8 cellular contexts compared by ENCODE assay signal in the genomic region with DNA sequence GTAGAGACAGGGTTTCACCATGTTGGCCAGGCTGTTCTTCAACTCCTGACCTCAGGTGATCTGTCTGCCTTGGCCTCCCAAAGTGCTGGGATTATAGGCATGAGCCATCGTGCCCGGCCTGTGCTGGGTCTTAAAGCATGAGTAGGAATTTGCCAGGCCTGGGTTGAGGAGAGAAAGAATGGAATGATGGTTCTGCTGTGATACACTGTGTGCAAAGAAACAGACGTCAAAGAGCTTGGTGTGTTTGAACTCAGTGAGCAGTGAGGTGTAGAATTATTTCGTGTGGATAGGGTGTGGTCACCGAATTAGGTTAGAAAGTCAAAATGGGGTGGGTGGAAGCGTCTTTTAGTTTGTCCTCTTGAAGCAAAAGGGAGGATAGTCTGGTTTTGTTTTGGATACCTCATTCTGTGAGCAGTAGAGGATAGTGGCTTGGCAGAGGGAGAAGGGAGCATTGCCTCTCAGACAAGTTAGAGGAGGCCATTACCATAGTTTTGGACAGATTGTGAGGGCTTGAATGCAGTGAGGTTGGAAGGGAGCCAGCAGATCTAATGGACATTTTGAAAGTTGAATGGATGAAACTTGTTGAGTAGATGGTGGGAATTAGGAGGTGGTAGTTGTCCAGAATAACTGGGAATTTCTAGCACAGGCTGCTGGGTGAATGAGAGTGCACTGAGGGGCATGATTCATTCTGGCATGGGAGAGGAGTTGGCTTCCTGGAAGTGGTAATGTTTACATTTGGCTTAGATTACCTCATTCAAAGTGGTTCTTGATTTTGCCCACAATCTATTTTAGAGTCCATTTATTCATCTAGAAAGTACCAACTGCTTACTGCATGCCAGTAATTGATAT. TPM values are rescaled to one million over a fixed set of nuclear protein-coding genes. Genes with fewer than 3 reads are reported as not detected.
DNase-seq lines count a peak whose midpoint lies in the region; ATAC-seq and TF ChIP-seq lines count a peak whose summit lies in the region.

No MANE protein-coding gene starts in this region.

- H3K4me1 ChIP-seq in KMS-11 (ENCODE audit: low read depth, poor library complexity, severe bottlenecking) = peaks cover 28% of the 10 kb centered on the region

- no peaks in the 10 kb centered on the region for H3K27me3 ChIP-seq in KMS-11 (ENCODE audit: insufficient read depth, low read depth)

- CTCF ChIA-PET in activated CD8-positive, alpha-beta T cell treated with anti-CD3 and anti-CD28 coated beads, Interleukin-2, amount 10 ng/mL, durations not matched to agents 7 days and 5 days (lab: Charles Lee) = no interaction called here

- H3K36me3 Mint-ChIP-seq in activated CD8-positive, alpha-beta T cell treated with anti-CD3 and anti-CD28 coated beads, Interleukin-2, amount 10 ng/mL, durations not matched to agents 7 days and 5 days (ENCODE audit: low read depth) = peaks cover 19% of the 10 kb centered on the region

- no peak overlapping the region for H3K4me3 Mint-ChIP-seq in activated CD8-positive, alpha-beta T cell treated with anti-CD3 and anti-CD28 coated beads, Interleukin-2, amount 10 ng/mL, durations not matched to agents 7 days and 5 days

- no peak overlapping the region for H3K27ac ChIP-seq in KMS-11

- H3K9me3 Mint-ChIP-seq in activated CD8-positive, alpha-beta T cell treated with anti-CD3 and anti-CD28 coated beads, Interleukin-2, amount 10 ng/mL, durations not matched to agents 7 days and 5 days (ENCODE audit: insufficient read depth) = no peaks in the 10 kb centered on the region

- H4K20me1 ChIP-seq in KMS-11 (ENCODE audit: insufficient read depth) = no peaks in the 10 kb centered on the region

- peak overlapping the region; percentile 27; the same call in 1 of the 2 replicates for H3K4me2 ChIP-seq in KMS-11

- no peaks in the 10 kb centered on the region for H3K27me3 Mint-ChIP-seq in activated CD8-positive, alpha-beta T cell treated with anti-CD3 and anti-CD28 coated beads, Interleukin-2, amount 10 ng/mL, durations not matched to agents 7 days and 5 days (ENCODE audit: low read depth)

- peaks cover 68% of the 10 kb centered on the region for H3K4me1 Mint-ChIP-seq in activated CD8-positive, alpha-beta T cell treated with anti-CD3 and anti-CD28 coated beads, Interleukin-2, amount 10 ng/mL, durations not matched to agents 7 days and 5 days (ENCODE audit: low read depth)

- peak overlapping the region; percentile 56 for H3K27ac Mint-ChIP-seq in activated CD8-positive, alpha-beta T cell treated with anti-CD3 and anti-CD28 coated beads, Interleukin-2, amount 10 ng/mL, durations not matched to agents 7 days and 5 days

- peaks cover 12% of the 10 kb centered on the region for H3K79me2 ChIP-seq in KMS-11 (ENCODE audit: insufficient read depth, low read depth)

- no peak overlapping the region for H3K9ac ChIP-seq in KMS-11

- no peak overlapping the region for H3K4me3 ChIP-seq in KMS-11 (IDR thresholded peaks at IDR 0.05; ENCODE audit: insufficient read depth, low read depth, low read length)
- H3K4me3 ChIP-seq in foreskin fibroblast (ENCODE audit: low read depth in 1 of 2, low read length in 2 of 2) = no peak overlapping the region

- TF ChIP-seq CTCF in KMS-11 (conservative IDR thresholded peaks at IDR 0.05; ENCODE audit: low read depth, low read length) = no peak
- no peak for TF ChIP-seq CTCF in foreskin fibroblast (IDR thresholded peaks at IDR 0.05; ENCODE audit: low read depth, low read length)

- POLR2A ChIA-PET in activated CD8-positive, alpha-beta T cell treated with anti-CD3 and anti-CD28 coated beads, Interleukin-2, amount 10 ng/mL, durations not matched to agents 7 days and 5 days (lab: Charles Lee) = no interaction called here

- H2AFZ ChIP-seq in KMS-11 (ENCODE audit: low read depth) = no peak overlapping the region

- DNase-seq in DMS53 treated with DMSO at 0.1 percent for 48 hours (lab: John Stamatoyannopoulos, UW; ENCODE audit: unreplicated experiment) (peak; percentile 53), foreskin fibroblast (peak; percentile 84 to 90), SIG-M5 treated with dmso at 0.1 percent for 504 hours (lab: John Stamatoyannopoulos, UW; ENCODE audit: unreplicated experiment) (no peak), NCI-H82 treated with DMSO at 0.1 percent for 48 hours (lab: John Stamatoyannopoulos, UW; ENCODE audit: unreplicated experiment) (no peak)
- peak; percentile 37 for DNase-seq in activated CD8-positive, alpha-beta T cell treated with anti-CD3 and anti-CD28 coated beads, Interleukin-2, amount 10 ng/mL, durations not matched to agents 7 days and 5 days
- peak; percentile 58 for DNase-seq in stimulated activated CD4-positive, alpha-beta T cell treated with anti-CD3 and anti-CD28 coated beads, Interleukin-4, amount 100 ng/mL, for 24 hours

- ATAC-seq in GM21515 (IDR thresholded peaks at IDR 0.05; ENCODE audit: unreplicated experiment) = peak; percentile 42
- peak; percentile 54 for ATAC-seq in activated CD8-positive, alpha-beta T cell treated with anti-CD3 and anti-CD28 coated beads, Interleukin-2, amount 10 ng/mL, durations not matched to agents 7 days and 5 days

- H3K36me3 ChIP-seq in KMS-11 (ENCODE audit: insufficient read depth) = no peaks in the 10 kb centered on the region

RNA-seq across cellular contexts. Expression of a gene that starts 27.2 kb away (rescaled TPM):
- 100 to 1,000 TPM; 112 to 117 TPM for total RNA-seq in activated CD8-positive, alpha-beta T cell treated with anti-CD3 and anti-CD28 coated beads, Interleukin-2, amount 10 ng/mL, durations not matched to agents 7 days and 5 days

Comparison
In these comparisons a context has a peak if more than half of its experiments do, and no peak if none do; other contexts are left out.
1. DNase-seq: peak in DMS53 treated with DMSO at 0.1 percent for 48 hours (single experiment), activated CD8-positive, alpha-beta T cell treated with anti-CD3 and anti-CD28 coated beads, Interleukin-2, amount 10 ng/mL, durations not matched to agents 7 days and 5 days (single experiment), foreskin fibroblast (2 of 2) and stimulated activated CD4-positive, alpha-beta T cell treated with anti-CD3 and anti-CD28 coated beads, Interleukin-4, amount 100 ng/mL, for 24 hours (single experiment); none in SIG-M5 treated with dmso at 0.1 percent for 504 hours (single experiment) and NCI-H82 treated with DMSO at 0.1 percent for 48 hours (single experiment).